1 cellular context compared by ENCODE assay signal in the genomic region with DNA sequence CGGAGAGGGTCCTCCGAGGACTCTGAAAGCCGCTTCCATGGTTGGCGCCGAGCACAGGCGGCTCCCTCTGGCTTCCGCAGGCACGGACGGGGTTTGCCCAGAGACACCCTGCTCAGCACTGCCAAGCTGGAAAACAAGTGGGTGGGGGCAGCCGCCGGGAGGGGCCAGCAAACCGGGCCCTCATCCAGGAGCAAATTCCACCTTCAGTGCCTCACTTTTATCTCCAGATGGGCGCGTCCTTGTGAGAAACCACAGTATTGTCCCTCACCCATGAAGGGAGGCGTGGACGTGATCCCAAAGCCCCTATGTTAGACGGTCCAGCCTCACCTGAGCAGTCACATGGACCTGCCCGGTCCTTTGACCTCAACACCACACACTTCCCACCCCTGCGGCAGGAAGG.
TF ChIP-seq lines count a peak whose summit lies in the region.

No MANE protein-coding gene starts in this region.

TF ChIP-seq in H1, 55 proteins besides CTCF, POLR2A, EP300 and RAD21 (continued from another document):
- no peak for TF ChIP-seq NANOG (IDR thresholded peaks at IDR 0.05; ENCODE audit: insufficient read depth, low read depth, low read length, poor library complexity, severe bottlenecking)
- no peak for TF ChIP-seq RNF2 (IDR thresholded peaks at IDR 0.05; ENCODE audit: borderline replicate concordance, low read depth, low read length, missing control alignments, poor library complexity, severe bottlenecking)
- no peak for TF ChIP-seq SIN3A (conservative IDR thresholded peaks at IDR 0.05 in 1 of 2, IDR thresholded peaks at IDR 0.05 in 1 of 2; ENCODE audit: low read depth in 1 of 2, low read length in 2 of 2)
- TF ChIP-seq SAP30 (IDR thresholded peaks at IDR 0.05; ENCODE audit: insufficient read depth, insufficient replicate concordance, low read length), result no peak
- TF ChIP-seq HDAC2 (IDR thresholded peaks at IDR 0.05; ENCODE audit: borderline replicate concordance in 1 of 2, low read depth in 2 of 2, low read length in 2 of 2), result no peak
- TF ChIP-seq BRCA1 (IDR thresholded peaks at IDR 0.05; ENCODE audit: low read depth, low read length), result no peak
- TF ChIP-seq, protein P1, sequence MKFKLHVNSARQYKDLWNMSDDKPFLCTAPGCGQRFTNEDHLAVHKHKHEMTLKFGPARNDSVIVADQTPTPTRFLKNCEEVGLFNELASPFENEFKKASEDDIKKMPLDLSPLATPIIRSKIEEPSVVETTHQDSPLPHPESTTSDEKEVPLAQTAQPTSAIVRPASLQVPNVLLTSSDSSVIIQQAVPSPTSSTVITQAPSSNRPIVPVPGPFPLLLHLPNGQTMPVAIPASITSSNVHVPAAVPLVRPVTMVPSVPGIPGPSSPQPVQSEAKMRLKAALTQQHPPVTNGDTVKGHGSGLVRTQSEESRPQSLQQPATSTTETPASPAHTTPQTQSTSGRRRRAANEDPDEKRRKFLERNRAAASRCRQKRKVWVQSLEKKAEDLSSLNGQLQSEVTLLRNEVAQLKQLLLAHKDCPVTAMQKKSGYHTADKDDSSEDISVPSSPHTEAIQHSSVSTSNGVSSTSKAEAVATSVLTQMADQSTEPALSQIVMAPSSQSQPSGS (IDR thresholded peaks at IDR 0.05; ENCODE audit: low read length), result no peak
- no peak for TF ChIP-seq SP2 (IDR thresholded peaks at IDR 0.05; ENCODE audit: low read length)
